Comparison of ENCODE assay signal across 8 cellular contexts in genomic region chr21:34517491-34518245, GRCh38. TPM values are rescaled to one million over a fixed set of nuclear protein-coding genes. Genes with fewer than 3 reads are reported as not detected.
A peak's percentile ranks its signal among the peaks of the same experiment; 100 is the strongest.
DNase-seq lines count a peak whose midpoint lies in the region; ATAC-seq, FAIRE-seq and TF ChIP-seq lines count a peak whose summit lies in the region.

No MANE protein-coding gene starts in this region.

- in situ Hi-C loops in GM12878 (cut with MboI), result no loop called here

- H3K4me1 Mint-ChIP-seq in naive thymus-derived CD4-positive, alpha-beta T cell, result peaks cover 0 to 13% (median 9%) of the 10 kb centered on the region in 7 donors

- intact Hi-C loops in GM12878 (cut with micrococcal nuclease; ENCODE audit: unreplicated experiment), result no loop called here
- intact Hi-C loops in naive thymus-derived CD4-positive, alpha-beta T cell (cut with micrococcal nuclease), result no loop called here

- RAD21 ChIA-PET in GM12878 (lab: Charles Lee; ENCODE audit: unreplicated experiment), result interaction anchor here (1.0 kb wide), 1 partner anchor 85 kb away, joined by 5 read pairs; no protein-coding TSS in a partner anchor

- H3K4me1 ChIP-seq in MM.1S (ENCODE audit: low read length) (no peaks in the 10 kb centered on the region), GM12878 (ENCODE audit: control insufficient read depth, insufficient read depth, low read length) (peaks cover 5% of the 10 kb centered on the region; the same call in 1 of the 2 replicates)
- H3K4me1 ChIP-seq in naive thymus-derived CD4-positive, alpha-beta T cell (ENCODE audit: control insufficient read depth in 2 of 2, insufficient read depth in 2 of 2, low read length in 2 of 2), result peaks cover 0 to 6% of the 10 kb centered on the region in 2 donors

- DNase-seq in GM06990 (ENCODE audit: extremely low read depth, insufficient read length), result no peak
- DNase-seq in MM.1S, result peak; percentile 20
- DNase-seq in GM12878 (ENCODE audit: low read depth, low spot score), result no peak
- DNase-seq in naive thymus-derived CD4-positive, alpha-beta T cell, result peak in 2 of 9 donors; percentile 5 to 9
- no peak for DNase-seq in NCI-H1417 treated with DMSO at 0.1 percent for 48 hours (lab: John Stamatoyannopoulos, UW)
- no peak for DNase-seq in GM19238 (ENCODE audit: insufficient read length, low spot score)

- H3K9me3 ChIP-seq in MM.1S (replicated peaks; ENCODE audit: insufficient read depth, low read length), result no peaks in the 10 kb centered on the region
- no peaks in the 10 kb centered on the region for H3K9me3 ChIP-seq in GM12878 (replicated peaks; ENCODE audit: control insufficient read depth, insufficient read depth, low read length)
- no peaks in the 10 kb centered on the region for H3K9me3 ChIP-seq in naive thymus-derived CD4-positive, alpha-beta T cell (ENCODE audit: control insufficient read depth in 2 of 3, low read length in 3 of 3)

- H3K9ac ChIP-seq in MM.1S (ENCODE audit: low read length), result no peak overlapping the region
- H3K9ac ChIP-seq in GM12878 (ENCODE audit: control insufficient read depth, insufficient read depth, low read length), result no peak overlapping the region

- no peaks in the 10 kb centered on the region for H3F3A ChIP-seq in MM.1S (ENCODE audit: insufficient read depth, low read length)

- H3K9me2 ChIP-seq in MM.1S (replicated peaks; ENCODE audit: insufficient read depth, low read length), result no peaks in the 10 kb centered on the region

- H3K4me2 ChIP-seq in MM.1S (ENCODE audit: low read depth, low read length) (no peak overlapping the region), GM12878 (ENCODE audit: control insufficient read depth, insufficient read depth) (no peak overlapping the region)

- H3K4me3 ChIP-seq in GM06990 (replicated peaks; ENCODE audit: low read depth, low read length) (no peak overlapping the region), MM.1S (ENCODE audit: low read length) (no peak overlapping the region), GM12878 (no peak overlapping the region)
- H3K4me3 ChIP-seq in naive thymus-derived CD4-positive, alpha-beta T cell (ENCODE audit: low read length), result no peak overlapping the region

- H3K27ac ChIP-seq in MM.1S (ENCODE audit: low read length) (no peak overlapping the region), GM12878 (ENCODE audit: control insufficient read depth, insufficient read depth) (no peak overlapping the region)
- no peak overlapping the region for H3K27ac ChIP-seq in naive thymus-derived CD4-positive, alpha-beta T cell (ENCODE audit: low read depth, low read length)

- ATAC-seq in GM12878, result peak; percentile 71
- peak; percentile 80 for ATAC-seq in naive thymus-derived CD4-positive, alpha-beta T cell
- ATAC-seq in GM21447 (IDR thresholded peaks at IDR 0.05; ENCODE audit: unreplicated experiment), result no peak
- no peak for ATAC-seq in HG02970 (IDR thresholded peaks at IDR 0.05; ENCODE audit: low FRiP score, unreplicated experiment)

- H4K20me1 ChIP-seq in MM.1S (ENCODE audit: insufficient read depth, low read length) (no peaks in the 10 kb centered on the region), GM12878 (ENCODE audit: control insufficient read depth, insufficient read depth) (no peaks in the 10 kb centered on the region)

- peaks cover 0 to 44% (median 9%) of the 10 kb centered on the region in 5 donors for H3K36me3 Mint-ChIP-seq in naive thymus-derived CD4-positive, alpha-beta T cell

- peak; percentile 54 for TF ChIP-seq CTCF in GM06990 (IDR thresholded peaks at IDR 0.05; ENCODE audit: insufficient read depth, low read length, poor library complexity, severe bottlenecking)
- peak; percentile 22 for TF ChIP-seq CTCF in MM.1S (IDR thresholded peaks at IDR 0.05; ENCODE audit: low read length)
- TF ChIP-seq CTCF in GM12878 (IDR thresholded peaks at IDR 0.05 in 2 of 3, conservative IDR thresholded peaks at IDR 0.05 in 1 of 3; ENCODE audit: control insufficient read depth in 2 of 3, extremely low read depth in 1 of 3, insufficient read depth in 1 of 3, low read depth in 3 of 3, low read length in 3 of 3), result peak in 2 of 3 experiments; percentile 12 to 40; a peak in 2 of 6 replicates

- H3K79me2 ChIP-seq in MM.1S (ENCODE audit: low read length), result no peaks in the 10 kb centered on the region
- H3K79me2 ChIP-seq in GM12878 (ENCODE audit: control insufficient read depth, insufficient read depth, low read length), result no peaks in the 10 kb centered on the region

- CTCF ChIA-PET in GM12878 (lab: Yijun Ruan, JAX), result interaction anchor here (0.7 to 13.6 kb wide), 6 partner anchors 9 to 114 kb away, joined by 3 to 216 read pairs (median 7); no protein-coding TSS in a partner anchor
- CTCF ChIA-PET in naive thymus-derived CD4-positive, alpha-beta T cell (lab: Charles Lee), result no interaction called here

- peak overlapping the region in 1 of 9 donors; percentile 2 for H3K27ac Mint-ChIP-seq in naive thymus-derived CD4-positive, alpha-beta T cell

- SMC1A ChIA-PET in GM12878 (lab: Charles Lee; ENCODE audit: uncharacterized antibody, unreplicated experiment), result interaction anchor here (0.7 to 1.6 kb wide), 4 partner anchors 9 to 84 kb away, joined by 3 to 4 read pairs (median 3); no protein-coding TSS in a partner anchor

- POLR2A ChIA-PET in GM12878 (lab: Charles Lee), result no interaction called here
- POLR2A ChIA-PET in naive thymus-derived CD4-positive, alpha-beta T cell (lab: Charles Lee), result no interaction called here

- peak; percentile 66 for FAIRE-seq in GM12878 (lab: Jason Lieb, UNC)

- TF ChIP-seq POLR2A in GM12878 (IDR thresholded peaks at IDR 0.05; ENCODE audit: low read depth, low read length), result no peak

- no peaks in the 10 kb centered on the region for H3K27me3 Mint-ChIP-seq in naive thymus-derived CD4-positive, alpha-beta T cell

- H3K9me3 Mint-ChIP-seq in naive thymus-derived CD4-positive, alpha-beta T cell, result no peaks in the 10 kb centered on the region

- no peak for TF ChIP-seq EP300 in GM12878 (IDR thresholded peaks at IDR 0.05; ENCODE audit: borderline replicate concordance in 1 of 2, control insufficient read depth in 1 of 2, low read depth in 2 of 2, low read length in 2 of 2)

- H2AFZ ChIP-seq in MM.1S (ENCODE audit: low read length), result no peak overlapping the region
- no peak overlapping the region for H2AFZ ChIP-seq in GM12878 (ENCODE audit: control insufficient read depth, low read depth, low read length)

- H3K27me3 ChIP-seq in GM06990 (replicated peaks; ENCODE audit: control insufficient read depth, insufficient read depth, low read length), result no peaks in the 10 kb centered on the region
- H3K27me3 ChIP-seq in MM.1S (replicated peaks; ENCODE audit: insufficient read depth, low read length), result no peaks in the 10 kb centered on the region
- no peaks in the 10 kb centered on the region for H3K27me3 ChIP-seq in GM12878 (replicated peaks in 1 of 2; ENCODE audit: control insufficient read depth in 2 of 2, insufficient read depth in 2 of 2, low read length in 1 of 2)
- no peaks in the 10 kb centered on the region for H3K27me3 ChIP-seq in naive thymus-derived CD4-positive, alpha-beta T cell (ENCODE audit: control insufficient read depth in 2 of 2, insufficient read depth in 2 of 2, low read length in 2 of 2)

- 89% methylated on average over 22 of the region's 22 CpGs for WGBS in GM12878 (ENCODE audit: insufficient coverage, insufficient replicate concordance, low lambda C conversion rate, missing lambda C conversion rate)

- BruUV-seq in GM12878 (replicated peaks; lab: Mats Ljungman, UMichigan), result no TSS peak

- no peaks in the 10 kb centered on the region; the same call in 1 of the 2 replicates for H3K36me3 ChIP-seq in GM06990 (ENCODE audit: control insufficient read depth, insufficient read depth, low read length)
- no peaks in the 10 kb centered on the region for H3K36me3 ChIP-seq in MM.1S (replicated peaks; ENCODE audit: insufficient read depth, low read length)
- H3K36me3 ChIP-seq in GM12878 (ENCODE audit: control insufficient read depth in 2 of 2, insufficient read depth in 2 of 2, low read length in 1 of 2), result peaks cover 0 to 2% of the 10 kb centered on the region in 2 experiments; a peak in 1 of 4 replicates
- peaks cover 0 to 8% (median 0%) of the 10 kb centered on the region in 3 experiments for H3K36me3 ChIP-seq in naive thymus-derived CD4-positive, alpha-beta T cell (ENCODE audit: control insufficient read depth in 2 of 3, insufficient read depth in 3 of 3, low read length in 3 of 3)

- TF ChIP-seq RAD21 in GM12878 (IDR thresholded peaks at IDR 0.05; ENCODE audit: insufficient read depth, low read depth, low read length), result peak; percentile 56

- no peak overlapping the region for H3K4me3 Mint-ChIP-seq in naive thymus-derived CD4-positive, alpha-beta T cell

TF ChIP-seq in GM12878, 131 proteins besides CTCF, POLR2A, EP300 and RAD21 (continues in another document):
- TF ChIP-seq ZNF217 (IDR thresholded peaks at IDR 0.05), result no peak
- TF ChIP-seq HDAC6 (IDR thresholded peaks at IDR 0.05; ENCODE audit: unreplicated experiment), result no peak

RNA-seq across cellular contexts. Expression of gene KCNE1, which starts 5.7 kb away (rescaled TPM):
- 0.21 TPM in 1 of 2 replicates, not detected in the other for total RNA-seq in GM12878 (2013; cell fraction: nucleolus; rRNA removed)
- 0.06 and 0.16 TPM in 2 replicates for total RNA-seq in GM12878 (2014; rRNA removed)
- total RNA-seq in GM12878 (2014; rRNA removed; fragmentation: Illumina TruSeq; extraction: Trizol), result 0.09 and 0.18 TPM in 2 replicates
- total RNA-seq in GM12878 (2021), result 0.18 TPM in 1 of 2 replicates, not detected in the other
- not detected for polyA plus RNA-seq in GM12878 (2011; ENCODE audit: low read depth)
- not detected in 2 replicates for polyA plus RNA-seq in GM12878 (2011; rRNA removed)
- not detected in 2 replicates for polyA plus RNA-seq in GM12878 (2011; cell fraction: cytosol; rRNA removed)
- 0.04 and 0.15 TPM in 2 replicates for polyA plus RNA-seq in GM12878 (2011; cell fraction: nucleus; rRNA removed)
- polyA plus RNA-seq in GM12878 (2012), result not detected in 2 replicates
- 0.06 TPM in 1 of 2 replicates, not detected in the other for polyA plus RNA-seq in GM12878 (2014; fragmentation: Illumina TruSeq; extraction: Trizol)
- polyA plus RNA-seq in GM12878 (2014; fragmentation: Nextera tagmentation; extraction: Ambion mirVana), result not detected
- 0.17 and 0.19 TPM in 2 replicates for polyA plus RNA-seq in GM12878 (2014; rRNA removed)
- polyA plus RNA-seq in GM12878 (2016; fragmentation: Nextera tagmentation; extraction: Ambion mirVana), result not detected
- not detected in 2 replicates for polyA minus RNA-seq in GM12878 (2011; rRNA and poly(A)+ RNA removed)
- polyA minus RNA-seq in GM12878 (2011; cell fraction: cytosol; rRNA and poly(A)+ RNA removed), result not detected in 2 replicates
- polyA minus RNA-seq in GM12878 (2011; cell fraction: nucleus; rRNA and poly(A)+ RNA removed), result 0.12 TPM in 1 of 2 replicates, not detected in the other
- total RNA-seq in naive thymus-derived CD4-positive, alpha-beta T cell, result 1 to 10 TPM in 1 of 5 experiments, under 1 TPM in 4; 0.24 to 9.2 (median 0.49) TPM
- polyA plus RNA-seq in naive thymus-derived CD4-positive, alpha-beta T cell, result not detected

Comparison
In these comparisons a context has a peak if more than half of its experiments do, and no peak if none do; other contexts are left out.
1. ATAC-seq: peak in GM12878 (single experiment) and naive thymus-derived CD4-positive, alpha-beta T cell (single experiment); none in GM21447 (single experiment) and HG02970 (single experiment).
2. Peak in every context shown above with its lines, with median percentiles within 50 percentile points of each other: CTCF ChIP-seq.